ENCODE assay signal across 20 cellular contexts in genomic region chr12:144650-145284, GRCh38.
DNase-seq lines count a peak whose midpoint lies in the region; TF ChIP-seq lines count a peak whose summit lies in the region.
"Had no signal": no experiment of that assay in that cellular context is flagged by ENCODE, and none has a peak within 500 bp of the region (broad histone marks: within the 10 kb centered on the region; RNA-seq: fewer than 3 reads in every experiment).

No MANE protein-coding gene starts in this region.

- CTCF ChIA-PET in GM10248 (lab: Yijun Ruan, JAX): interaction anchor here (1.2 kb wide), 1 partner anchor 38 kb away, joined by 3 read pairs; no protein-coding TSS in a partner anchor

- H3K27me3 Mint-ChIP-seq in T-helper 2 cell treated with Interferon-gamma antibody and Interleukin-4, amounts not matched to agents 5 μg/mL and 100 μg/mL, for 36 hours (ENCODE audit: low read depth): peaks cover 10% of the 10 kb centered on the region
- H3K27me3 Mint-ChIP-seq in glutamatergic neuron (ENCODE audit: unreplicated experiment): peaks cover 10% of the 10 kb centered on the region
- peaks cover 50% of the 10 kb centered on the region for H3K27me3 Mint-ChIP-seq in progenitor cell of endocrine pancreas

- DNase-seq in T-helper 2 cell treated with Interferon-gamma antibody and Interleukin-4, amounts not matched to agents 5 μg/mL and 100 μg/mL, for 36 hours (ENCODE audit: low spot score): no peak
- no peak for DNase-seq in T-helper 2 cell
- DNase-seq in RPMI8226: peak; percentile 41
- DNase-seq in glutamatergic neuron: no peak
- DNase-seq in progenitor cell of endocrine pancreas (ENCODE audit: low spot score, unreplicated experiment): no peak
- no peak for DNase-seq in GM10248 (ENCODE audit: extremely low spot score)
- no peak for DNase-seq in activated T-cell treated with anti-CD3 and anti-CD28 coated beads for 4 hours
- no peak for DNase-seq in caudate nucleus (lab: John Stamatoyannopoulos, UW)
- DNase-seq: ACHN; activated CD4-positive, alpha-beta T cell treated with anti-CD3 and anti-CD28 coated beads for 4 hours; activated naive CD8-positive, alpha-beta T cell treated with anti-CD3 and anti-CD28 coated beads for 36 hours; activated T-cell treated with anti-CD3 and anti-CD28 coated beads, Interleukin-2, amount 50 U/mL, for 1 hour; KG1; natural killer cell; NCI-H1105; SIG-M5; T1000 had no signal

- H3K4me3 Mint-ChIP-seq in T-helper 2 cell treated with Interferon-gamma antibody and Interleukin-4, amounts not matched to agents 5 μg/mL and 100 μg/mL, for 36 hours: peak overlapping the region; percentile 32
- no peak overlapping the region for H3K4me3 Mint-ChIP-seq in glutamatergic neuron (ENCODE audit: unreplicated experiment)
- H3K4me3 Mint-ChIP-seq in progenitor cell of endocrine pancreas (ENCODE audit: low read depth): no peak overlapping the region
- H3K4me3 Mint-ChIP-seq: activated naive CD8-positive, alpha-beta T cell treated with anti-CD3 and anti-CD28 coated beads for 36 hours; natural killer cell had no signal

- no peaks in the 10 kb centered on the region for H3K36me3 Mint-ChIP-seq in T-helper 2 cell treated with Interferon-gamma antibody and Interleukin-4, amounts not matched to agents 5 μg/mL and 100 μg/mL, for 36 hours (ENCODE audit: low read depth)
- peaks cover 7% of the 10 kb centered on the region for H3K36me3 Mint-ChIP-seq in glutamatergic neuron (ENCODE audit: unreplicated experiment)
- no peaks in the 10 kb centered on the region for H3K36me3 Mint-ChIP-seq in progenitor cell of endocrine pancreas (ENCODE audit: insufficient read depth)
- H3K36me3 Mint-ChIP-seq: activated naive CD8-positive, alpha-beta T cell treated with anti-CD3 and anti-CD28 coated beads for 36 hours; natural killer cell had no signal

- POLR2A ChIA-PET in GM10248 (lab: Yijun Ruan, JAX): no interaction called here

- H3K9me3 Mint-ChIP-seq in T-helper 2 cell treated with Interferon-gamma antibody and Interleukin-4, amounts not matched to agents 5 μg/mL and 100 μg/mL, for 36 hours: no peaks in the 10 kb centered on the region
- H3K9me3 Mint-ChIP-seq in glutamatergic neuron (ENCODE audit: unreplicated experiment) (peaks cover 6% of the 10 kb centered on the region), progenitor cell of endocrine pancreas (ENCODE audit: low read depth) (no peaks in the 10 kb centered on the region)
- H3K9me3 Mint-ChIP-seq: activated naive CD8-positive, alpha-beta T cell treated with anti-CD3 and anti-CD28 coated beads for 36 hours; natural killer cell had no signal

- H3K27ac Mint-ChIP-seq in T-helper 2 cell treated with Interferon-gamma antibody and Interleukin-4, amounts not matched to agents 5 μg/mL and 100 μg/mL, for 36 hours: peak overlapping the region; percentile 45
- H3K27ac Mint-ChIP-seq in glutamatergic neuron (ENCODE audit: unreplicated experiment) (peak overlapping the region; percentile 88), progenitor cell of endocrine pancreas (peak overlapping the region; percentile 21)
- H3K27ac Mint-ChIP-seq: activated naive CD8-positive, alpha-beta T cell treated with anti-CD3 and anti-CD28 coated beads for 36 hours; natural killer cell had no signal

- no peak overlapping the region for H3K27ac ChIP-seq in caudate nucleus (ENCODE audit: low read depth, low read length)
- H3K27ac ChIP-seq: cardiac muscle cell, GM23248, right atrium auricular region had no signal

- peaks cover 5% of the 10 kb centered on the region for H3K4me1 Mint-ChIP-seq in T-helper 2 cell treated with Interferon-gamma antibody and Interleukin-4, amounts not matched to agents 5 μg/mL and 100 μg/mL, for 36 hours (ENCODE audit: low read depth)
- H3K4me1 Mint-ChIP-seq in glutamatergic neuron (ENCODE audit: low read depth, unreplicated experiment) (peaks cover 46% of the 10 kb centered on the region), progenitor cell of endocrine pancreas (ENCODE audit: low read depth) (peaks cover 25% of the 10 kb centered on the region)

- TF ChIP-seq CTCF in glutamatergic neuron (IDR thresholded peaks at IDR 0.05; ENCODE audit: partially characterized antibody, unreplicated experiment) (no peak), progenitor cell of endocrine pancreas (IDR thresholded peaks at IDR 0.05; ENCODE audit: unreplicated experiment) (no peak), GM10248 (IDR thresholded peaks at IDR 0.05; ENCODE audit: control extremely low read depth, extremely low read depth, low read depth, missing control alignments) (no peak)

Comparison
In these comparisons a context has a peak if more than half of its experiments do, and no peak if none do; other contexts are left out.
1. H3K27ac Mint-ChIP-seq: peak in every context shown above with its lines; median percentile 88 in glutamatergic neuron; 45 in T-helper 2 cell treated with Interferon-gamma antibody and Interleukin-4, amounts not matched to agents 5 μg/mL and 100 μg/mL, for 36 hours; 21 in progenitor cell of endocrine pancreas.